ENCODE assay signal across 17 cellular contexts in the genomic region with DNA sequence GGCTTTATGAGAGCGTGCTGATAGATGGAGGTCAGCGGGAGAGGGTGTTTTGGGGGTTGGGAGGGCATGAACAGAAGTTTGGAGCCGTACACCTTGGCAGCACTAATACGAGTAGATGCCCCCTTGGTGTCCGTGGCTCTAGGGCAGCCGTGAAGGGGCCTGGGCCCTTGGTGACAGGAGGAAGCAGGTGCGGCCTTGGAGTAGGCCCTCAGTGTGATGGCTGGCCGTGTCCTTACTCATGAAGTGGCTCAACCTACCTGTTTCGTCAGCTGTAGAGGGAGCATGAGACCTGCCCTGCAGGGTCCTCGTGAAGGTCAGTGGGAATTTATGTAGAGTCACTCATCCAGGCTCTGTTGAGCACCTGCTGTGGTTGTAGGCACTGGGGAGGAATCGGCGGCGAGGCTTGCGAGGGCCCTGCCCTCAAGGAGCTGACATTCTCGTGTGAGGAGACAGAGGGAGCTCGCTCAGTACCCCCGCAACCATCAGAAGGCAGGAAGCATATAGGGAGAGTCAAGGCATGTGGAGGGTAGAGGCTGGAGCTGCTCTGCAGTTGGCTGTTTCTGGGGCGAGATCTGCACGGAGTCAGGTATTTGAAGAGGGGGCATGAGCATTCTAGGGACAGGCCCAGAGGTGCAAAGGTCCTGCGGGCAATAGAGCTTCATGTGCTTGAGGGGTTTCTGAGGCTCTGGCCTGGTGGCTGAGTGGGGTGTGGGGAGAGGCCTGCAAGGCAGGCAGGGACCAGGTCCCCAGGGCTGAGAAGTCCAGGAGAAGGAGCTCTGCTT. TPM values are rescaled to one million over a fixed set of nuclear protein-coding genes. Genes with fewer than 3 reads are reported as not detected.
DNase-seq lines count a peak whose midpoint lies in the region; ATAC-seq and FAIRE-seq lines count a peak whose summit lies in the region.
"Had no signal": no experiment of that assay in that cellular context is flagged by ENCODE, and none has a peak within 500 bp of the region (broad histone marks: within the 10 kb centered on the region; RNA-seq: fewer than 3 reads in every experiment).

No MANE protein-coding gene starts in this region.

- no peaks in the 10 kb centered on the region for H3K9me3 Mint-ChIP-seq in T-helper 2 cell treated with Interferon-gamma antibody and Interleukin-4, amounts not matched to agents 5 μg/mL and 100 μg/mL, for 36 hours
- peaks cover 0 to 2% (median 0%) of the 10 kb centered on the region in 6 donors for H3K9me3 Mint-ChIP-seq in immature natural killer cell

- H3K27ac Mint-ChIP-seq in T-helper 2 cell treated with Interferon-gamma antibody and Interleukin-4, amounts not matched to agents 5 μg/mL and 100 μg/mL, for 36 hours = peak overlapping the region; percentile 3
- H3K27ac Mint-ChIP-seq in immature natural killer cell = peak overlapping the region; percentile 13 to 92 (median 69)

- FAIRE-seq in HTR-8/SVneo (lab: Jason Lieb, UNC) = no peak
- FAIRE-seq: A204.1, bronchial epithelial cell, H1 had no signal

- peaks cover 44% of the 10 kb centered on the region for H3K36me3 Mint-ChIP-seq in T-helper 2 cell treated with Interferon-gamma antibody and Interleukin-4, amounts not matched to agents 5 μg/mL and 100 μg/mL, for 36 hours (ENCODE audit: low read depth)
- H3K36me3 Mint-ChIP-seq in immature natural killer cell = peaks cover 13 to 33% (median 13%) of the 10 kb centered on the region in 3 donors

- H3K4me3 Mint-ChIP-seq in T-helper 2 cell treated with Interferon-gamma antibody and Interleukin-4, amounts not matched to agents 5 μg/mL and 100 μg/mL, for 36 hours = no peak overlapping the region
- H3K4me3 Mint-ChIP-seq in immature natural killer cell = peak overlapping the region in 1 of 5 donors; percentile 6

- intact Hi-C loops in sciatic nerve (cut with DNase I) = loop anchor here (10.0 kb wide), 1 partner anchor 1623 kb away; no protein-coding TSS in a partner anchor

- no peak for DNase-seq in T-helper 2 cell treated with Interferon-gamma antibody and Interleukin-4, amounts not matched to agents 5 μg/mL and 100 μg/mL, for 36 hours (ENCODE audit: low spot score)
- DNase-seq in T-helper 2 cell (no peak), DMS53 (lab: John Stamatoyannopoulos, UW) (peak; percentile 79), immature natural killer cell (no peak), sciatic nerve (ENCODE audit: low spot score) (peak; percentile 42), HTR-8/SVneo (ENCODE audit: insufficient read length, low spot score) (no peak)
- no peak for DNase-seq in stimulated activated CD4-positive, alpha-beta T cell treated with anti-CD3 and anti-CD28 coated beads, Interleukin-4, amount 100 ng/mL, for 4 hours
- DNase-seq: activated CD4-positive, alpha-beta T cell treated with anti-CD3 and anti-CD28 coated beads, Interleukin-2, amount 50 U/mL, for 48 hours; effector CD4-positive, alpha-beta T cell; glutamatergic neuron; NCI-H187 treated with DMSO at 0.1 percent for 48 hours; NCI-H446 treated with DMSO at 0.1 percent for 48 hours; testis had no signal

- ATAC-seq in sciatic nerve (no peak), HG03196 (IDR thresholded peaks at IDR 0.05; ENCODE audit: unreplicated experiment) (no peak)

- H3K27me3 Mint-ChIP-seq in T-helper 2 cell treated with Interferon-gamma antibody and Interleukin-4, amounts not matched to agents 5 μg/mL and 100 μg/mL, for 36 hours (ENCODE audit: low read depth) = no peaks in the 10 kb centered on the region
- H3K27me3 Mint-ChIP-seq in immature natural killer cell (ENCODE audit: low read depth in 3 of 3) = peaks cover 1 to 5% (median 2%) of the 10 kb centered on the region in 3 donors

- peaks cover 26% of the 10 kb centered on the region for H3K4me1 Mint-ChIP-seq in T-helper 2 cell treated with Interferon-gamma antibody and Interleukin-4, amounts not matched to agents 5 μg/mL and 100 μg/mL, for 36 hours (ENCODE audit: low read depth)
- H3K4me1 Mint-ChIP-seq in immature natural killer cell = peaks cover 36 to 46% of the 10 kb centered on the region in 2 donors

RNA-seq across cellular contexts. Expression of a gene that starts 39.6 kb away (rescaled TPM):
- polyA plus RNA-seq in immature natural killer cell = 10 to 100 TPM; 20.6 to 28.0 (median 24.0) TPM
- total RNA-seq in sciatic nerve = 36.3 TPM

Comparison
In these comparisons a context has a peak if more than half of its experiments do, and no peak if none do; other contexts are left out.
1. DNase-seq: peak in DMS53 (single experiment) and sciatic nerve (single experiment); none in T-helper 2 cell treated with Interferon-gamma antibody and Interleukin-4, amounts not matched to agents 5 μg/mL and 100 μg/mL, for 36 hours (single experiment), T-helper 2 cell (0 of 5), immature natural killer cell (0 of 3), stimulated activated CD4-positive, alpha-beta T cell treated with anti-CD3 and anti-CD28 coated beads, Interleukin-4, amount 100 ng/mL, for 4 hours (0 of 2) and HTR-8/SVneo (single experiment).